In genomic region chr5:167699434-167699833, GRCh38 we compare ENCODE assay signal across 1 cellular context.
TF ChIP-seq lines count a peak whose summit lies in the region.

No MANE protein-coding gene starts in this region.

TF ChIP-seq in A549, 52 proteins besides CTCF, POLR2A, EP300 and RAD21 (continued from another document):
- TF ChIP-seq HMGXB4 (CRISPR knock-in tag; IDR thresholded peaks at IDR 0.05; ENCODE audit: borderline replicate concordance) (no peak), RARB (CRISPR knock-in tag; IDR thresholded peaks at IDR 0.05) (0 out of 2 replicates have a peak, but pooled peaks have one; percentile 19), RFX5 (IDR thresholded peaks at IDR 0.05) (no peak), PBX3 (IDR thresholded peaks at IDR 0.05) (peak; percentile 64; the same call in 1 of the 2 replicates), FOSL2 (IDR thresholded peaks at IDR 0.05) (peak; percentile 94), FOSL2 (CRISPR knock-in tag; IDR thresholded peaks at IDR 0.05) (peak; percentile 97), ATOH8 (CRISPR knock-in tag; IDR thresholded peaks at IDR 0.05; ENCODE audit: low read depth) (no peak), ZNF302 (CRISPR knock-in tag; IDR thresholded peaks at IDR 0.05) (no peak), BHLHE40 (IDR thresholded peaks at IDR 0.05; ENCODE audit: low read depth, low read length) (no peak), RNF2 (IDR thresholded peaks at IDR 0.05; ENCODE audit: borderline replicate concordance, low read depth) (no peak), TFCP2L1 (CRISPR knock-in tag; IDR thresholded peaks at IDR 0.05) (no peak), CBX2 (IDR thresholded peaks at IDR 0.05; ENCODE audit: borderline replicate concordance, low read depth) (no peak), REST (IDR thresholded peaks at IDR 0.05) (no peak), MYC (IDR thresholded peaks at IDR 0.05; ENCODE audit: borderline replicate concordance, low read length) (no peak), MAFK (IDR thresholded peaks at IDR 0.05; ENCODE audit: partially characterized antibody) (peak; percentile 75), KDM1A (IDR thresholded peaks at IDR 0.05; ENCODE audit: low read depth) (no peak), JUNB (IDR thresholded peaks at IDR 0.05) (peak; percentile 97), TP53 (CRISPR knock-in tag; IDR thresholded peaks at IDR 0.05) (no peak), POLR2AphosphoS2 (conservative IDR thresholded peaks at IDR 0.05; ENCODE audit: low read length) (no peak), HOXB13 (CRISPR knock-in tag; IDR thresholded peaks at IDR 0.05; ENCODE audit: low read depth) (peak; percentile 83; the same call in 1 of the 2 replicates), NPAS2 (CRISPR knock-in tag; IDR thresholded peaks at IDR 0.05; ENCODE audit: borderline replicate concordance) (no peak), SREBF2 (IDR thresholded peaks at IDR 0.05) (no peak), EHF (CRISPR knock-in tag; IDR thresholded peaks at IDR 0.05) (no peak), FOXS1 (CRISPR knock-in tag; IDR thresholded peaks at IDR 0.05) (no peak; the same call in 1 of the 2 replicates), EHMT2 (IDR thresholded peaks at IDR 0.05; ENCODE audit: low read depth) (no peak), HEYL (CRISPR knock-in tag; IDR thresholded peaks at IDR 0.05) (no peak), ZFP36 (IDR thresholded peaks at IDR 0.05; ENCODE audit: borderline replicate concordance, partially characterized antibody) (no peak), KDM5A (IDR thresholded peaks at IDR 0.05) (no peak)
